9 cellular contexts compared by ENCODE assay signal in genomic region chr4:21765810-21766407, GRCh38.
A peak's percentile ranks its signal among the peaks of the same experiment; 100 is the strongest.
DNase-seq lines count a peak whose midpoint lies in the region; ATAC-seq, FAIRE-seq and TF ChIP-seq lines count a peak whose summit lies in the region.
"Had no signal": no experiment of that assay in that cellular context is flagged by ENCODE, and none has a peak within 500 bp of the region (broad histone marks: within the 10 kb centered on the region; RNA-seq: fewer than 3 reads in every experiment).

No MANE protein-coding gene starts in this region.

- SMC1A ChIA-PET in GM12878 (lab: Charles Lee; ENCODE audit: uncharacterized antibody, unreplicated experiment) = no interaction called here

- no peaks in the 10 kb centered on the region; the same call in 1 of the 2 replicates for H4K20me1 ChIP-seq in GM12878 (ENCODE audit: control insufficient read depth, insufficient read depth)

- H3K79me2 ChIP-seq in GM12878 (ENCODE audit: control insufficient read depth, insufficient read depth, low read length) = no peaks in the 10 kb centered on the region

- H3K4me1 ChIP-seq in GM12878 (ENCODE audit: control insufficient read depth, insufficient read depth, low read length) = no peaks in the 10 kb centered on the region
- H3K4me1 ChIP-seq in tibial artery = no peaks in the 10 kb centered on the region

- RAD21 ChIA-PET in GM12878 (lab: Charles Lee; ENCODE audit: unreplicated experiment) = interaction anchor here (1.3 to 1.5 kb wide), 2 partner anchors 254 to 993 kb away, joined by 3 to 4 read pairs; no protein-coding TSS in a partner anchor

- H3K4me3 ChIP-seq in GM12878 = no peak overlapping the region
- H3K4me3 ChIP-seq in tibial artery = no peak overlapping the region

- WGBS in GM12878 (ENCODE audit: insufficient coverage, insufficient replicate concordance, low lambda C conversion rate, missing lambda C conversion rate) = 19% methylated on average over 7 of the region's 8 CpGs

- ATAC-seq in GM18868 (IDR thresholded peaks at IDR 0.05; ENCODE audit: unreplicated experiment) = peak; percentile 81
- peak; percentile 77 for ATAC-seq in HG03103 (IDR thresholded peaks at IDR 0.05; ENCODE audit: low read depth, unreplicated experiment)
- peak; percentile 82 for ATAC-seq in GM12878
- no peak for ATAC-seq in omental fat pad (ENCODE audit: low FRiP score)
- ATAC-seq: T-cell had no signal

- CTCF ChIA-PET in GM12878 (lab: Yijun Ruan, JAX) = interaction anchor here (0.6 to 6.0 kb wide), 4 partner anchors 10 to 537 kb away, joined by 3 to 105 read pairs (median 5); no protein-coding TSS in a partner anchor

- TF ChIP-seq POLR2A in GM12878 (IDR thresholded peaks at IDR 0.05; ENCODE audit: low read depth, low read length) = no peak

- H3K27me3 ChIP-seq in GM12878 (replicated peaks in 1 of 2; ENCODE audit: control insufficient read depth in 2 of 2, insufficient read depth in 2 of 2, low read length in 1 of 2) (no peaks in the 10 kb centered on the region), tibial artery (no peaks in the 10 kb centered on the region)

- intact Hi-C loops in GM12878 (cut with micrococcal nuclease; ENCODE audit: unreplicated experiment) = loop anchor here (10.0 kb wide), 1 partner anchor 1341 kb away; no protein-coding TSS in a partner anchor
- intact Hi-C loops in tibial artery (cut with DNase I; ENCODE audit: low total_unique reads) = no loop called here

- peak; percentile 62 for TF ChIP-seq RAD21 in GM12878 (IDR thresholded peaks at IDR 0.05; ENCODE audit: insufficient read depth, low read depth, low read length)

- H2AFZ ChIP-seq in GM12878 (ENCODE audit: control insufficient read depth, low read depth, low read length) = no peak overlapping the region

- H3K36me3 ChIP-seq in GM12878 (ENCODE audit: control insufficient read depth in 2 of 2, insufficient read depth in 2 of 2, low read length in 1 of 2) (no peaks in the 10 kb centered on the region), tibial artery (no peaks in the 10 kb centered on the region)

- no peak overlapping the region for H3K9ac ChIP-seq in GM12878 (ENCODE audit: control insufficient read depth, insufficient read depth, low read length)

- BruUV-seq in GM12878 (replicated peaks; lab: Mats Ljungman, UMichigan) = no TSS peak

- peak; percentile 74 for FAIRE-seq in GM12878 (lab: Jason Lieb, UNC)
- peak; percentile 87 for FAIRE-seq in islet of Langerhans (lab: Jason Lieb, UNC)

- POLR2A ChIA-PET in GM12878 (lab: Charles Lee) = interaction anchor here (0.6 kb wide), 1 partner anchor 1127 kb away, joined by 7 read pairs; no protein-coding TSS in a partner anchor

- no peak for TF ChIP-seq EP300 in GM12878 (IDR thresholded peaks at IDR 0.05; ENCODE audit: borderline replicate concordance in 1 of 2, control insufficient read depth in 1 of 2, low read depth in 2 of 2, low read length in 2 of 2)

- H3K4me2 ChIP-seq in GM12878 (ENCODE audit: control insufficient read depth, insufficient read depth) = no peak overlapping the region

- TF ChIP-seq CTCF in GM12878 (IDR thresholded peaks at IDR 0.05 in 2 of 3, conservative IDR thresholded peaks at IDR 0.05 in 1 of 3; ENCODE audit: control insufficient read depth in 2 of 3, extremely low read depth in 1 of 3, insufficient read depth in 1 of 3, low read depth in 3 of 3, low read length in 3 of 3) (peak; percentile 78 to 91 (median 78)), tibial artery (IDR thresholded peaks at IDR 0.05) (peak; percentile 45 to 65), omental fat pad (IDR thresholded peaks at IDR 0.05) (peak in 1 of 3 donors; percentile 40)

- in situ Hi-C loops in GM12878 (cut with MboI) = loop anchor here (5.0 to 25.0 kb wide), 3 partner anchors 259 to 1354 kb away; no protein-coding TSS in a partner anchor

- H3K9me3 ChIP-seq in GM12878 (replicated peaks; ENCODE audit: control insufficient read depth, insufficient read depth, low read length) (no peaks in the 10 kb centered on the region), tibial artery (no peaks in the 10 kb centered on the region)

- no peak overlapping the region for H3K27ac ChIP-seq in GM12878 (ENCODE audit: control insufficient read depth, insufficient read depth)
- H3K27ac ChIP-seq in tibial artery = no peak overlapping the region

- DNase-seq in COLO829 (ENCODE audit: low spot score) = peak; percentile 42
- DNase-seq in NCI-H524 treated with DMSO at 0.1 percent for 48 hours (lab: John Stamatoyannopoulos, UW) = peak; percentile 40
- no peak for DNase-seq in GM12878 (ENCODE audit: low read depth, low spot score)
- DNase-seq in tibial artery = no peak
- no peak for DNase-seq in omental fat pad (ENCODE audit: low spot score)

TF ChIP-seq in GM12878, 131 proteins besides CTCF, POLR2A, EP300 and RAD21:
- TF ChIP-seq JUNB (IDR thresholded peaks at IDR 0.05) (no peak), SMC3 (IDR thresholded peaks at IDR 0.05; ENCODE audit: borderline replicate concordance, low read length) (peak; percentile 67), YY1 (IDR thresholded peaks at IDR 0.05; ENCODE audit: low read depth, low read length) (peak; percentile 93)
TF ChIP-seq in GM12878: peak in this region for 2.

Comparison
In these comparisons a context has a peak if more than half of its experiments do, and no peak if none do; other contexts are left out.
1. DNase-seq: peak in COLO829 (single experiment) and NCI-H524 treated with DMSO at 0.1 percent for 48 hours (single experiment); none in GM12878 (single experiment), tibial artery (0 of 2) and omental fat pad (single experiment).